10 cellular contexts compared by ENCODE assay signal in genomic region chr3:172104471-172105072, GRCh38.
A peak's percentile ranks its signal among the peaks of the same experiment; 100 is the strongest.
DNase-seq lines count a peak whose midpoint lies in the region; ATAC-seq and TF ChIP-seq lines count a peak whose summit lies in the region.
"Had no signal": no experiment of that assay in that cellular context is flagged by ENCODE, and none has a peak within 500 bp of the region (broad histone marks: within the 10 kb centered on the region; RNA-seq: fewer than 3 reads in every experiment).

No MANE protein-coding gene starts in this region.

- peak in 1 of 2 donors; percentile 66 for TF ChIP-seq POLR2A in thyroid gland (IDR thresholded peaks at IDR 0.05)

- H3K27me3 ChIP-seq in thyroid gland: no peaks in the 10 kb centered on the region

- H3K4me3 Mint-ChIP-seq in T-helper 1 cell treated with Interleukin-12 subunit alpha and Interleukin-12 subunit beta and Interleukin-4 antibody, amounts not matched to agents 30 μg/mL and 1 μg/mL, for 36 hours: no peak overlapping the region
- no peak overlapping the region for H3K4me3 Mint-ChIP-seq in T-cell
- H3K4me3 Mint-ChIP-seq: central memory CD8-positive, alpha-beta T cell had no signal

- POLR2A ChIA-PET in T-cell (lab: Charles Lee): interaction anchor here in 1 of 2 donors (0.7 kb wide), 1 partner anchor 11 kb away, joined by 7 read pairs; no protein-coding TSS in a partner anchor

- peaks cover 67 to 75% of the 10 kb centered on the region in 2 donors for H3K4me1 ChIP-seq in thyroid gland

- no peaks in the 10 kb centered on the region for H3K9me3 ChIP-seq in thyroid gland

- peaks cover 8% of the 10 kb centered on the region for H3K36me3 Mint-ChIP-seq in T-helper 1 cell treated with Interleukin-12 subunit alpha and Interleukin-12 subunit beta and Interleukin-4 antibody, amounts not matched to agents 30 μg/mL and 1 μg/mL, for 36 hours (ENCODE audit: low read depth)
- H3K36me3 Mint-ChIP-seq in T-cell: no peaks in the 10 kb centered on the region

- TF ChIP-seq CTCF in thyroid gland (IDR thresholded peaks at IDR 0.05): no peak

- no peaks in the 10 kb centered on the region for H3K9me3 Mint-ChIP-seq in T-helper 1 cell treated with Interleukin-12 subunit alpha and Interleukin-12 subunit beta and Interleukin-4 antibody, amounts not matched to agents 30 μg/mL and 1 μg/mL, for 36 hours
- H3K9me3 Mint-ChIP-seq in T-cell: no peaks in the 10 kb centered on the region
- H3K9me3 Mint-ChIP-seq: central memory CD8-positive, alpha-beta T cell; IgD-negative memory B cell had no signal

- WGBS in thyroid gland, 2 donors: 20 to 30% methylated on average over 2 of the region's 2 CpGs

- peak overlapping the region; percentile 43 to 84 (median 77) for H3K27ac ChIP-seq in thyroid gland

- H3K36me3 ChIP-seq in thyroid gland: no peaks in the 10 kb centered on the region

- no peak overlapping the region for H3K4me3 ChIP-seq in thyroid gland (replicated peaks in 1 of 3)

- ATAC-seq in T-cell (replicated peaks in 1 of 4): no peak
- no peak for ATAC-seq in GM18498 (IDR thresholded peaks at IDR 0.05; ENCODE audit: unreplicated experiment)
- ATAC-seq in GM21423 (IDR thresholded peaks at IDR 0.05; ENCODE audit: unreplicated experiment): no peak

- intact Hi-C loops in thyroid gland (cut with DNase I): no loop called here

- DNase-seq in T-helper 1 cell: no peak
- no peak for DNase-seq in T-cell
- peak; percentile 53 for DNase-seq in iPS-NIHi7 (ENCODE audit: extremely low spot score)
- peak; percentile 68 to 77 for DNase-seq in thyroid gland
- no peak for DNase-seq in GF-D8 (lab: John Stamatoyannopoulos, UW)

- CTCF ChIA-PET in T-cell (lab: Charles Lee): interaction anchor here (0.7 kb wide), 2 partner anchors 17 to 264 kb away, joined by 3 read pairs; no protein-coding TSS in a partner anchor

- H3K27me3 Mint-ChIP-seq in T-helper 1 cell treated with Interleukin-12 subunit alpha and Interleukin-12 subunit beta and Interleukin-4 antibody, amounts not matched to agents 30 μg/mL and 1 μg/mL, for 36 hours (ENCODE audit: low read depth): peaks cover 9% of the 10 kb centered on the region
- H3K27me3 Mint-ChIP-seq in T-cell: peaks cover 0 to 2% of the 10 kb centered on the region in 2 donors
- H3K27me3 Mint-ChIP-seq: central memory CD8-positive, alpha-beta T cell had no signal

- peak overlapping the region; percentile 24 for H3K27ac Mint-ChIP-seq in T-helper 1 cell treated with Interleukin-12 subunit alpha and Interleukin-12 subunit beta and Interleukin-4 antibody, amounts not matched to agents 30 μg/mL and 1 μg/mL, for 36 hours
- peak overlapping the region; percentile 87 to 89 for H3K27ac Mint-ChIP-seq in T-cell
- H3K27ac Mint-ChIP-seq: IgD-negative memory B cell had no signal

- H3K4me1 Mint-ChIP-seq in T-helper 1 cell treated with Interleukin-12 subunit alpha and Interleukin-12 subunit beta and Interleukin-4 antibody, amounts not matched to agents 30 μg/mL and 1 μg/mL, for 36 hours (ENCODE audit: low read depth): peaks cover 61% of the 10 kb centered on the region
- H3K4me1 Mint-ChIP-seq in T-cell: peaks cover 87 to 93% (median 91%) of the 10 kb centered on the region in 3 donors

Comparison
In these comparisons a context has a peak if more than half of its experiments do, and no peak if none do; other contexts are left out.
1. DNase-seq: peak in iPS-NIHi7 (single experiment) and thyroid gland (2 of 2); none in T-helper 1 cell (0 of 5), T-cell (0 of 34) and GF-D8 (single experiment).